In genomic region chr1:229479660-229480399, GRCh38 we compare ENCODE assay signal across 9 cellular contexts. TPM values are rescaled to one million over a fixed set of nuclear protein-coding genes. Genes with fewer than 3 reads are reported as not detected.
DNase-seq lines count a peak whose midpoint lies in the region; ATAC-seq lines count a peak whose summit lies in the region.
"Had no signal": no experiment of that assay in that cellular context is flagged by ENCODE, and none has a peak within 500 bp of the region (broad histone marks: within the 10 kb centered on the region; RNA-seq: fewer than 3 reads in every experiment).

No MANE protein-coding gene starts in this region.

- H2BK15ac ChIP-seq in mesendoderm (replicated peaks; ENCODE audit: low read depth), result no peak overlapping the region

- no peak overlapping the region for H3K18ac ChIP-seq in mesendoderm (ENCODE audit: low read length)

- H3K4me3 ChIP-seq in mesendoderm (ENCODE audit: low read length), result no peak overlapping the region

- H3K4ac ChIP-seq in mesendoderm (ENCODE audit: low read depth, low read length), result no peak overlapping the region

- peaks cover 26 to 30% (median 30%) of the 10 kb centered on the region in 3 donors for H3K4me1 Mint-ChIP-seq in IgD-negative memory B cell

- H4K5ac ChIP-seq in mesendoderm (ENCODE audit: low read length), result no peak overlapping the region

- H3K79me2 ChIP-seq in mesendoderm (ENCODE audit: control insufficient read depth, insufficient read depth, low read length), result no peaks in the 10 kb centered on the region

- peak overlapping the region; percentile 85 to 96 (median 92) for H3K27ac Mint-ChIP-seq in IgD-negative memory B cell

- peaks cover 3% of the 10 kb centered on the region for H3K36me3 ChIP-seq in mesendoderm (ENCODE audit: control insufficient read depth, insufficient read depth, low read length)

- no peak overlapping the region for H3K4me2 ChIP-seq in mesendoderm (ENCODE audit: low read length)

- no peaks in the 10 kb centered on the region for H3K27me3 Mint-ChIP-seq in IgD-negative memory B cell

- no peak overlapping the region for H4K8ac ChIP-seq in mesendoderm (ENCODE audit: low read depth, low read length)

- no peaks in the 10 kb centered on the region for H3K27me3 ChIP-seq in mesendoderm (ENCODE audit: insufficient read depth, low read length, poor library complexity)

- H3K4me3 Mint-ChIP-seq in IgD-negative memory B cell, result peak overlapping the region; percentile 3 to 67 (median 60)

- peak; percentile 72 for ATAC-seq in GM19023 (IDR thresholded peaks at IDR 0.05; ENCODE audit: unreplicated experiment)
- ATAC-seq in HG02571 (IDR thresholded peaks at IDR 0.05; ENCODE audit: unreplicated experiment), result peak; percentile 56

- no peaks in the 10 kb centered on the region for H3K9me3 Mint-ChIP-seq in IgD-negative memory B cell

- no peak overlapping the region for H2BK5ac ChIP-seq in mesendoderm (ENCODE audit: low read length)

- no peak overlapping the region for H2AK5ac ChIP-seq in mesendoderm (ENCODE audit: low read length)

- H3K56ac ChIP-seq in mesendoderm (ENCODE audit: low read length), result no peak overlapping the region

- DNase-seq in mesendoderm (peak; percentile 66), mesenteric fat pad (ENCODE audit: low spot score) (no peak), occipital lobe (lab: John Stamatoyannopoulos, UW) (no peak), COR-L47 (lab: John Stamatoyannopoulos, UW) (no peak)
- DNase-seq: NCI-H524 had no signal

- WGBS in mesendoderm (ENCODE audit: extremely low coverage, insufficient coverage, low lambda C conversion rate), result no CpG with 5 or more reads among the region's 10 CpGs

- H2BK120ac ChIP-seq in mesendoderm (ENCODE audit: low read depth, low read length), result no peak overlapping the region

- H3K79me1 ChIP-seq in mesendoderm (ENCODE audit: low read length), result no peaks in the 10 kb centered on the region

- no peaks in the 10 kb centered on the region for H3K4me1 ChIP-seq in mesendoderm (ENCODE audit: control insufficient read depth, low read depth, low read length)

- H3K23ac ChIP-seq in mesendoderm (ENCODE audit: low read length), result no peak overlapping the region

- H3K27ac ChIP-seq in mesendoderm (ENCODE audit: low read depth, low read length), result no peak overlapping the region

- H3K9ac ChIP-seq in mesendoderm (ENCODE audit: low read length), result no peak overlapping the region

- H3K36me3 Mint-ChIP-seq in IgD-negative memory B cell, result peaks cover 8% of the 10 kb centered on the region

RNA-seq across cellular contexts. Expression of gene NUP133, which starts 28.3 kb away (rescaled TPM):
- polyA plus RNA-seq in IgD-negative memory B cell, result 16.3 TPM
- 25.3 TPM for polyA plus RNA-seq in mesendoderm (2013, experiment 1 of 2)
- polyA plus RNA-seq in mesendoderm (2013, experiment 2 of 2), result 24.9 TPM
- total RNA-seq in mesenteric fat pad, result 27.9 TPM
- 63.9 TPM for total RNA-seq in occipital lobe

RNA-seq across cellular contexts. Expression of gene ACTA1, which starts 45.9 kb away (rescaled TPM):
- polyA plus RNA-seq in IgD-negative memory B cell, result not detected
- 88.0 TPM for polyA plus RNA-seq in mesendoderm (2013, experiment 1 of 2)
- polyA plus RNA-seq in mesendoderm (2013, experiment 2 of 2), result 101 TPM
- not detected for total RNA-seq in mesenteric fat pad
- total RNA-seq in occipital lobe, result 1.7 TPM
- total RNA-seq: mononuclear cell had no signal
